8 cellular contexts compared by ENCODE assay signal in genomic region chr12:120902846-120903381, GRCh38. TPM values are rescaled to one million over a fixed set of nuclear protein-coding genes. Genes with fewer than 3 reads are reported as not detected.
DNase-seq lines count a peak whose midpoint lies in the region; ATAC-seq and TF ChIP-seq lines count a peak whose summit lies in the region.

No MANE protein-coding gene starts in this region.

- ATAC-seq in CD4-positive, alpha-beta T cell (ENCODE audit: poor library complexity) = no peak
- no peak for ATAC-seq in GM18519 (IDR thresholded peaks at IDR 0.05; ENCODE audit: low FRiP score, unreplicated experiment)
- no peak for ATAC-seq in HG02884 (IDR thresholded peaks at IDR 0.05; ENCODE audit: unreplicated experiment)
- ATAC-seq in HG02642 (IDR thresholded peaks at IDR 0.05; ENCODE audit: poor library complexity, unreplicated experiment) = no peak

- intact Hi-C loops in CD4-positive, alpha-beta T cell (cut with DNase I, micrococcal nuclease) = loop anchor here (5.0 kb wide), 2 partner anchors 46 to 216 kb away; partner anchors contain the start of gene MLEC (in 1 of the 2)

- H3K36me3 ChIP-seq in ectodermal cell (ENCODE audit: control insufficient read depth, insufficient read depth, low read length) = no peaks in the 10 kb centered on the region

- H3K4me3 Mint-ChIP-seq in CD4-positive, alpha-beta T cell = peak overlapping the region; percentile 99
- H3K4me3 Mint-ChIP-seq in neural crest cell = peak overlapping the region; percentile 100

- POLR2A ChIA-PET in CD4-positive, alpha-beta T cell (lab: Charles Lee) = interaction anchor here (0.6 to 2.3 kb wide), 7 partner anchors 9 to 986 kb away, joined by 3 to 14 read pairs (median 3); partner anchors contain the start of gene PSMD9

- no peaks in the 10 kb centered on the region for H3K9me3 ChIP-seq in CD4-positive, alpha-beta T cell (ENCODE audit: control insufficient read depth, low read length)
- no peaks in the 10 kb centered on the region for H3K9me3 ChIP-seq in ectodermal cell (ENCODE audit: control insufficient read depth, low read length)

- H3K27ac Mint-ChIP-seq in CD4-positive, alpha-beta T cell = peak overlapping the region; percentile 93
- peak overlapping the region; percentile 96 for H3K27ac Mint-ChIP-seq in neural crest cell (ENCODE audit: unreplicated experiment)

- H3K27ac ChIP-seq in CD4-positive, alpha-beta T cell (ENCODE audit: low read depth, low read length) = peak overlapping the region; percentile 72
- no peak overlapping the region for H3K27ac ChIP-seq in ectodermal cell (ENCODE audit: insufficient read depth, low read depth, low read length, poor library complexity, severe bottlenecking)

- CTCF ChIA-PET in CD4-positive, alpha-beta T cell (lab: Charles Lee) = interaction anchor here (1.2 to 1.6 kb wide), 2 partner anchors 12 to 104 kb away, joined by 4 to 5 read pairs; no protein-coding TSS in a partner anchor

- peaks cover 49% of the 10 kb centered on the region for H3K4me1 Mint-ChIP-seq in CD4-positive, alpha-beta T cell (ENCODE audit: low read depth)
- H3K4me1 Mint-ChIP-seq in neural crest cell = peaks cover 25% of the 10 kb centered on the region

- TF ChIP-seq CTCF in CD4-positive, alpha-beta T cell (IDR thresholded peaks at IDR 0.05) = no peak
- TF ChIP-seq CTCF in neural crest cell (conservative IDR thresholded peaks at IDR 0.05) = no peak

- 22 to 25% methylated on average over 15 of the region's 15 CpGs for WGBS in ectodermal cell, 2 experiments

- no peaks in the 10 kb centered on the region for H3K27me3 Mint-ChIP-seq in CD4-positive, alpha-beta T cell
- no peaks in the 10 kb centered on the region for H3K27me3 Mint-ChIP-seq in neural crest cell (ENCODE audit: low read depth)

- peaks cover 4% of the 10 kb centered on the region for H3K4me1 ChIP-seq in ectodermal cell (ENCODE audit: control insufficient read depth, insufficient read depth, low read length)

- H3K4me3 ChIP-seq in ectodermal cell (ENCODE audit: insufficient read depth, low read depth, low read length) = peak overlapping the region; percentile 95

- peaks cover 31% of the 10 kb centered on the region for H3K36me3 Mint-ChIP-seq in CD4-positive, alpha-beta T cell (ENCODE audit: low read depth)
- peaks cover 10% of the 10 kb centered on the region for H3K36me3 Mint-ChIP-seq in neural crest cell (ENCODE audit: low read depth)

- H3K27me3 ChIP-seq in CD4-positive, alpha-beta T cell (ENCODE audit: control insufficient read depth, insufficient read depth, low read length) = no peaks in the 10 kb centered on the region
- no peaks in the 10 kb centered on the region for H3K27me3 ChIP-seq in ectodermal cell (ENCODE audit: control insufficient read depth, insufficient read depth, low read length, poor library complexity, severe bottlenecking)

- H3K9me3 Mint-ChIP-seq in CD4-positive, alpha-beta T cell = no peaks in the 10 kb centered on the region
- no peaks in the 10 kb centered on the region for H3K9me3 Mint-ChIP-seq in neural crest cell

- no peak for DNase-seq in CD4-positive, alpha-beta T cell
- peak; percentile 28 for DNase-seq in NAMALWA (ENCODE audit: low spot score)
- DNase-seq in neural crest cell (ENCODE audit: low read depth, low spot score) = no peak
- no peak for DNase-seq in D341Med (ENCODE audit: low spot score)

RNA-seq across cellular contexts. Expression of gene SPPL3, which starts 1.2 kb away (rescaled TPM):
- total RNA-seq in CD4-positive, alpha-beta T cell = 10 to 100 TPM; 38.3 to 43.4 TPM
- polyA plus RNA-seq in ectodermal cell (2013, experiment 1 of 4) = 65.2 TPM
- 68.4 TPM for polyA plus RNA-seq in ectodermal cell (2013, experiment 2 of 4)
- polyA plus RNA-seq in ectodermal cell (2013, experiment 3 of 4) = 52.9 TPM
- polyA plus RNA-seq in ectodermal cell (2013, experiment 4 of 4) = 65.5 TPM
- total RNA-seq in neural crest cell = 56.8 and 65.1 TPM in 2 replicates
